ENCODE assay signal across 9 cellular contexts in genomic region chr2:98346259-98347236, GRCh38. TPM values are rescaled to one million over a fixed set of nuclear protein-coding genes. Genes with fewer than 3 reads are reported as not detected.
A peak's percentile ranks its signal among the peaks of the same experiment; 100 is the strongest.
DNase-seq lines count a peak whose midpoint lies in the region; ATAC-seq and TF ChIP-seq lines count a peak whose summit lies in the region.
"Had no signal": no experiment of that assay in that cellular context is flagged by ENCODE, and none has a peak within 500 bp of the region (broad histone marks: within the 10 kb centered on the region; RNA-seq: fewer than 3 reads in every experiment).

Gene CNGA3 (plus strand): TSS chr2:98346456. CDS start chr2:98369976, 23,520 bp downstream.

- H3K36me3 Mint-ChIP-seq in T-cell, result no peaks in the 10 kb centered on the region

- DNase-seq in D341Med (ENCODE audit: low spot score), result peak; percentile 62
- DNase-seq in T-cell, result peak in 16 of 34 experiments; percentile 2 to 27 (median 17)
- DNase-seq in erythroblast (lab: John Stamatoyannopoulos, UW), result peak; percentile 5 to 8
- DNase-seq in NCI-H1694 (lab: John Stamatoyannopoulos, UW), result no peak
- DNase-seq in cerebellum (ENCODE audit: low spot score), result no peak
- no peak for DNase-seq in NOMO-1 (lab: John Stamatoyannopoulos, UW; ENCODE audit: unreplicated experiment in 2 of 2)

- H3K27ac ChIP-seq in neural cell (ENCODE audit: low read length), result peak within 1 kb of the TSS; percentile 76

- H3K36me3 ChIP-seq in neural cell (ENCODE audit: insufficient read depth, low read length), result no peaks in the 10 kb centered on the region

- peak within 1 kb of the TSS; percentile 57 for H3K4me3 ChIP-seq in neural cell (ENCODE audit: low read length)

- no peaks in the 10 kb centered on the region for H3K9me3 ChIP-seq in neural cell (ENCODE audit: low read length)

- no peaks in the 10 kb centered on the region for H4K20me1 ChIP-seq in neural cell (ENCODE audit: insufficient read depth)

- no peaks in the 10 kb centered on the region for H3K79me2 ChIP-seq in neural cell (replicated peaks; ENCODE audit: insufficient read depth, low read length)

- no peak for TF ChIP-seq POLR2A in erythroblast (IDR thresholded peaks at IDR 0.05; ENCODE audit: low read length)

- peaks cover 0 to 8% (median 5%) of the 10 kb centered on the region in 3 donors for H3K9me3 Mint-ChIP-seq in T-cell
- H3K9me3 Mint-ChIP-seq: stimulated activated naive CD8-positive, alpha-beta T cell treated with anti-CD3 and anti-CD28 coated beads, Interleukin-15, Interleukin-2, amounts not matched to agents 100 ng/mL and 50 ng/mL, for 24 hours had no signal

- peak within 1 kb of the TSS in 2 of 3 donors; percentile 43 to 55 for H3K4me3 Mint-ChIP-seq in T-cell
- H3K4me3 Mint-ChIP-seq: stimulated activated naive CD8-positive, alpha-beta T cell treated with anti-CD3 and anti-CD28 coated beads, Interleukin-15, Interleukin-2, amounts not matched to agents 100 ng/mL and 50 ng/mL, for 24 hours had no signal

- no peak for TF ChIP-seq RAD21 in neural cell (conservative IDR thresholded peaks at IDR 0.05)

- H3K4me1 Mint-ChIP-seq in T-cell, result peaks cover 4 to 16% (median 13%) of the 10 kb centered on the region in 3 donors

- H3K27me3 Mint-ChIP-seq in T-cell, result peaks cover 69 to 80% of the 10 kb centered on the region in 2 donors

- no peaks in the 10 kb centered on the region for H3F3A ChIP-seq in neural cell (ENCODE audit: insufficient read depth, low read length, poor library complexity, severe bottlenecking)

- no peak within 1 kb of the TSS for H2AFZ ChIP-seq in neural cell (ENCODE audit: low read depth, low read length)

- no peak for TF ChIP-seq CTCF in neural cell (IDR thresholded peaks at IDR 0.05; ENCODE audit: poor library complexity, severe bottlenecking)

- no peak within 1 kb of the TSS for H3K27ac Mint-ChIP-seq in T-cell
- H3K27ac Mint-ChIP-seq: stimulated activated naive CD8-positive, alpha-beta T cell treated with anti-CD3 and anti-CD28 coated beads, Interleukin-15, Interleukin-2, amounts not matched to agents 100 ng/mL and 50 ng/mL, for 24 hours had no signal

- peaks cover 27% of the 10 kb centered on the region for H3K27me3 ChIP-seq in neural cell (ENCODE audit: insufficient read depth, low read depth, low read length)

- POLR2A ChIA-PET in T-cell (lab: Charles Lee), result no interaction called here

- H3K9me2 ChIP-seq in neural cell (ENCODE audit: insufficient read depth, low read length), result no peaks in the 10 kb centered on the region

- peak within 1 kb of the TSS; percentile 51 for H3K9ac ChIP-seq in neural cell (ENCODE audit: low read length)

- ATAC-seq in T-cell (replicated peaks in 1 of 4) (no peak), HG03097 (IDR thresholded peaks at IDR 0.05; ENCODE audit: low FRiP score, unreplicated experiment) (no peak)

- no peak for TF ChIP-seq EP300 in neural cell (conservative IDR thresholded peaks at IDR 0.05; ENCODE audit: poor library complexity, severe bottlenecking)

- H3K4me2 ChIP-seq in neural cell (ENCODE audit: low read length), result no peak within 1 kb of the TSS

- CTCF ChIA-PET in T-cell (lab: Charles Lee), result no interaction called here

TF ChIP-seq in neural cell, 6 proteins besides CTCF, POLR2A, EP300 and RAD21:
- TF ChIP-seq EZH2 (IDR thresholded peaks at IDR 0.05; ENCODE audit: borderline replicate concordance, insufficient read depth, low read length, poor library complexity, severe bottlenecking), result no peak
- TF ChIP-seq REST (IDR thresholded peaks at IDR 0.05; ENCODE audit: borderline replicate concordance), result peak; percentile 83
- TF ChIP-seq POLR2AphosphoS5 (IDR thresholded peaks at IDR 0.05), result no peak
- no peak for TF ChIP-seq SMC3 (conservative IDR thresholded peaks at IDR 0.05; ENCODE audit: poor library complexity)
- TF ChIP-seq MXI1 (conservative IDR thresholded peaks at IDR 0.05; ENCODE audit: poor library complexity, severe bottlenecking), result no peak
- no peak for TF ChIP-seq TAF1 (IDR thresholded peaks at IDR 0.05; ENCODE audit: low read depth)

RNA-seq across cellular contexts. Expression of gene CNGA3, which starts in this region (rescaled TPM):
- total RNA-seq in T-cell (not detected), cerebellum (3.0 TPM)
- polyA plus RNA-seq in neural cell, result 0.64 and 1.1 TPM in 2 replicates
- 0.49 and 0.81 TPM in 2 replicates for polyA minus RNA-seq in neural cell

Comparison
In these comparisons a context has a peak if more than half of its experiments do, and no peak if none do; other contexts are left out.
1. DNase-seq: peak in D341Med (single experiment) and erythroblast (2 of 2); none in NCI-H1694 (single experiment), cerebellum (single experiment) and NOMO-1 (0 of 2).